In genomic region chr19:41224632-41225031, GRCh38 we compare ENCODE assay signal across 2 cellular contexts.
TF ChIP-seq lines count a peak whose summit lies in the region.

No MANE protein-coding gene starts in this region.

TF ChIP-seq in A549, 52 proteins besides CTCF, POLR2A, EP300 and RAD21:
- TF ChIP-seq ZFP36 (IDR thresholded peaks at IDR 0.05; ENCODE audit: borderline replicate concordance, partially characterized antibody) (no peak), HEYL (CRISPR knock-in tag; IDR thresholded peaks at IDR 0.05) (0 out of 2 replicates have a peak, but pooled peaks have one; percentile 47), NPAS2 (CRISPR knock-in tag; IDR thresholded peaks at IDR 0.05; ENCODE audit: borderline replicate concordance) (no peak), RFX5 (IDR thresholded peaks at IDR 0.05) (no peak), BHLHE40 (IDR thresholded peaks at IDR 0.05; ENCODE audit: low read depth, low read length) (no peak)

TF ChIP-seq in H1, 55 proteins besides CTCF, POLR2A, EP300 and RAD21:
- TF ChIP-seq KDM1A (IDR thresholded peaks at IDR 0.05; ENCODE audit: borderline replicate concordance, low read length) = no peak
- no peak for TF ChIP-seq TEAD4 (IDR thresholded peaks at IDR 0.05; ENCODE audit: low read depth, low read length)
- TF ChIP-seq E2F6 (IDR thresholded peaks at IDR 0.05) = no peak
- no peak for TF ChIP-seq RFX5 (IDR thresholded peaks at IDR 0.05; ENCODE audit: borderline replicate concordance, low read depth, low read length)
- no peak for TF ChIP-seq SP2 (IDR thresholded peaks at IDR 0.05; ENCODE audit: low read length)
- TF ChIP-seq JUND (IDR thresholded peaks at IDR 0.05; ENCODE audit: low read length) = no peak
- TF ChIP-seq MAX (IDR thresholded peaks at IDR 0.05) = no peak
- no peak for TF ChIP-seq TAF1 (IDR thresholded peaks at IDR 0.05; ENCODE audit: low read depth, low read length)
- TF ChIP-seq SUZ12 (IDR thresholded peaks at IDR 0.05; ENCODE audit: low read length) = no peak
